1 cellular context compared by ENCODE assay signal in the genomic region with DNA sequence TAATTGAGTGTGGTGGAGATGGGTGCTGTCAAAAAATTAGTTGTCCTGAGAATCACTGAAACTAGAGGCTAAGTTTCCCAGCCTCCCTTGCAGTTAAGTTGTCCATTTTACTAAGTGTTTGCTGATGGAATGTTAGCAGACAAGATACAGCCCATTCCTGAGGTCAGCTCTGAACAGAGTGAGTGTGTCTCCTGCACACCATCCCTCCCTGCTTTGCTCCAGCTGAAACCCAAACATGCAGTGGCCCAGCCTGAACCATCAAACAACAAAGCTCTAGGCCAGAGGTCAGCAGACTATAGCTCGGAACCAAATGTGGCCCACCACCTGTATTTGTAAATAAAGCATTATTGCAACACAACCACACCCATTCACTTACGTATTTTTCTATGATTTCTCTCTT.
A peak's percentile ranks its signal among the peaks of the same experiment; 100 is the strongest.
TF ChIP-seq lines count a peak whose summit lies in the region.

No MANE protein-coding gene starts in this region.

TF ChIP-seq in IMR-90, 13 proteins besides CTCF, POLR2A, EP300 and RAD21:
- TF ChIP-seq RCOR1 (IDR thresholded peaks at IDR 0.05; ENCODE audit: insufficient replicate concordance, low read length) (no peak), CEBPB (IDR thresholded peaks at IDR 0.05; ENCODE audit: low read depth, low read length) (peak; percentile 29; the same call in 1 of the 2 replicates), MAZ (IDR thresholded peaks at IDR 0.05; ENCODE audit: borderline replicate concordance, low read depth, low read length) (no peak)
